Comparison of ENCODE assay signal across 8 cellular contexts in genomic region chr2:25566694-25567093, GRCh38.
A peak's percentile ranks its signal among the peaks of the same experiment; 100 is the strongest.
DNase-seq lines count a peak whose midpoint lies in the region; ATAC-seq and TF ChIP-seq lines count a peak whose summit lies in the region.

No MANE protein-coding gene starts in this region.

- H3K27me3 ChIP-seq in right lobe of liver (no peaks in the 10 kb centered on the region), SK-N-SH (ENCODE audit: insufficient read depth) (no peaks in the 10 kb centered on the region), esophagus squamous epithelium (no peaks in the 10 kb centered on the region)

- POLR2A ChIA-PET in SK-N-SH (lab: Yijun Ruan, JAX): no interaction called here

- H3K36me3 ChIP-seq in right lobe of liver (no peaks in the 10 kb centered on the region), SK-N-SH (replicated peaks in 1 of 2; ENCODE audit: control insufficient read depth in 1 of 2, insufficient read depth in 2 of 2, low read length in 1 of 2) (no peaks in the 10 kb centered on the region), esophagus squamous epithelium (peaks cover 0 to 5% (median 0%) of the 10 kb centered on the region in 3 donors)

- no peak overlapping the region for H3K4me2 ChIP-seq in SK-N-SH

- H4K20me1 ChIP-seq in SK-N-SH (ENCODE audit: insufficient read depth): no peaks in the 10 kb centered on the region

- DNase-seq in GM13977 (ENCODE audit: low spot score) (peak; percentile 45), OCI-M1 (lab: John Stamatoyannopoulos, UW) (peak; percentile 82), right lobe of liver (peak in 1 of 3 donors; percentile 43), SK-N-SH (no peak), esophagus squamous epithelium (lab: John Stamatoyannopoulos, UW) (no peak)
- no peak for DNase-seq in activated T-cell treated with anti-CD3 and anti-CD28 coated beads, Interleukin-2, amount 50 U/mL, for 48 hours

- no peak for TF ChIP-seq RAD21 in SK-N-SH (IDR thresholded peaks at IDR 0.05; ENCODE audit: low read length)

- H3K9me3 ChIP-seq in right lobe of liver (no peaks in the 10 kb centered on the region), SK-N-SH (no peaks in the 10 kb centered on the region), esophagus squamous epithelium (no peaks in the 10 kb centered on the region)

- H3K9me2 ChIP-seq in SK-N-SH: no peaks in the 10 kb centered on the region

- no peak overlapping the region for H3K9ac ChIP-seq in SK-N-SH

- H3K27ac ChIP-seq in right lobe of liver: no peak overlapping the region
- no peak overlapping the region for H3K27ac ChIP-seq in SK-N-SH (ENCODE audit: low read depth in 2 of 2, low read length in 1 of 2)
- H3K27ac ChIP-seq in esophagus squamous epithelium: no peak overlapping the region

- CTCF ChIA-PET in SK-N-SH (lab: Yijun Ruan, JAX): interaction anchor here (0.7 to 3.6 kb wide), 22 partner anchors 9 to 338 kb away, joined by 3 to 20 read pairs (median 5); partner anchors contain the start of gene DNMT3A

- no peak for TF ChIP-seq POLR2A in right lobe of liver (IDR thresholded peaks at IDR 0.05)
- TF ChIP-seq POLR2A in esophagus squamous epithelium (IDR thresholded peaks at IDR 0.05): no peak

- H3K79me2 ChIP-seq in SK-N-SH (ENCODE audit: insufficient read depth): no peaks in the 10 kb centered on the region

- peak; percentile 64 for ATAC-seq in HG02571 (IDR thresholded peaks at IDR 0.05; ENCODE audit: unreplicated experiment)
- ATAC-seq in right lobe of liver: peak; percentile 69 to 87 (median 86)
- no peak for ATAC-seq in HG03378 (IDR thresholded peaks at IDR 0.05; ENCODE audit: unreplicated experiment)

- WGBS in right lobe of liver (ENCODE audit: insufficient coverage, low coverage, low lambda C conversion rate, missing lambda C conversion rate): 50% methylated on average over 2 of the region's 2 CpGs
- WGBS in SK-N-SH (ENCODE audit: low lambda C conversion rate): 90% methylated on average over 2 of the region's 2 CpGs
- WGBS in esophagus squamous epithelium, 2 donors: 59 to 68% methylated on average over 2 of the region's 2 CpGs

- in situ Hi-C loops in GM13977 (cut with MboI; ENCODE audit: low pct_unique_long_range_greater_than_20kb, low sequenced_read_pairs, unreplicated experiment): no loop called here

- H3K4me1 ChIP-seq in right lobe of liver (no peaks in the 10 kb centered on the region), SK-N-SH (ENCODE audit: control insufficient read depth in 1 of 2, insufficient read depth in 2 of 2, low read depth in 1 of 2, low read length in 1 of 2) (peaks cover 0 to 7% of the 10 kb centered on the region in 2 experiments; a peak in 1 of 4 replicates), esophagus squamous epithelium (no peaks in the 10 kb centered on the region)

- no peak overlapping the region for H3K4me3 ChIP-seq in right lobe of liver
- H3K4me3 ChIP-seq in SK-N-SH (ENCODE audit: low read depth in 2 of 2, low read length in 1 of 2): no peak overlapping the region
- no peak overlapping the region for H3K4me3 ChIP-seq in esophagus squamous epithelium

- no peak overlapping the region for H2AFZ ChIP-seq in SK-N-SH (ENCODE audit: low read depth)

- TF ChIP-seq EP300 in SK-N-SH (IDR thresholded peaks at IDR 0.05; ENCODE audit: borderline replicate concordance in 1 of 2, low read depth in 1 of 2, low read length in 1 of 2): no peak

- H3F3A ChIP-seq in SK-N-SH (replicated peaks; ENCODE audit: insufficient read depth): no peaks in the 10 kb centered on the region

- no peak for TF ChIP-seq CTCF in GM13977 (IDR thresholded peaks at IDR 0.05; ENCODE audit: extremely low read depth, insufficient read depth, missing control alignments)
- no peak for TF ChIP-seq CTCF in right lobe of liver (IDR thresholded peaks at IDR 0.05)
- TF ChIP-seq CTCF in SK-N-SH (IDR thresholded peaks at IDR 0.05): no peak
- TF ChIP-seq CTCF in esophagus squamous epithelium (IDR thresholded peaks at IDR 0.05): no peak

- intact Hi-C loops in right lobe of liver (cut with DNase I): no loop called here
- intact Hi-C loops in esophagus squamous epithelium (cut with DNase I): no loop called here

TF ChIP-seq in SK-N-SH, 30 proteins besides CTCF, POLR2A, EP300 and RAD21:
- TF ChIP-seq, protein P1, sequence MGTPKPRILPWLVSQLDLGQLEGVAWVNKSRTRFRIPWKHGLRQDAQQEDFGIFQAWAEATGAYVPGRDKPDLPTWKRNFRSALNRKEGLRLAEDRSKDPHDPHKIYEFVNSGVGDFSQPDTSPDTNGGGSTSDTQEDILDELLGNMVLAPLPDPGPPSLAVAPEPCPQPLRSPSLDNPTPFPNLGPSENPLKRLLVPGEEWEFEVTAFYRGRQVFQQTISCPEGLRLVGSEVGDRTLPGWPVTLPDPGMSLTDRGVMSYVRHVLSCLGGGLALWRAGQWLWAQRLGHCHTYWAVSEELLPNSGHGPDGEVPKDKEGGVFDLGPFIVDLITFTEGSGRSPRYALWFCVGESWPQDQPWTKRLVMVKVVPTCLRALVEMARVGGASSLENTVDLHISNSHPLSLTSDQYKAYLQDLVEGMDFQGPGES (IDR thresholded peaks at IDR 0.05; ENCODE audit: low read depth, low read length): no peak
- TF ChIP-seq SIN3A (IDR thresholded peaks at IDR 0.05; ENCODE audit: borderline replicate concordance, low read depth, low read length) (no peak), CHD2 (IDR thresholded peaks at IDR 0.05; ENCODE audit: low read length, partially characterized antibody) (no peak), FOXJ3 (CRISPR knock-in tag; IDR thresholded peaks at IDR 0.05) (no peak), JUND (IDR thresholded peaks at IDR 0.05) (no peak), MXI1 (IDR thresholded peaks at IDR 0.05; ENCODE audit: low read depth, low read length) (no peak)

Comparison
In these comparisons a context has a peak if more than half of its experiments do, and no peak if none do; other contexts are left out.
1. DNase-seq: peak in GM13977 (single experiment) and OCI-M1 (single experiment); none in SK-N-SH (single experiment), esophagus squamous epithelium (single experiment) and activated T-cell treated with anti-CD3 and anti-CD28 coated beads, Interleukin-2, amount 50 U/mL, for 48 hours (0 of 2).